Comparison of ENCODE assay signal across 9 cellular contexts in the genomic region with DNA sequence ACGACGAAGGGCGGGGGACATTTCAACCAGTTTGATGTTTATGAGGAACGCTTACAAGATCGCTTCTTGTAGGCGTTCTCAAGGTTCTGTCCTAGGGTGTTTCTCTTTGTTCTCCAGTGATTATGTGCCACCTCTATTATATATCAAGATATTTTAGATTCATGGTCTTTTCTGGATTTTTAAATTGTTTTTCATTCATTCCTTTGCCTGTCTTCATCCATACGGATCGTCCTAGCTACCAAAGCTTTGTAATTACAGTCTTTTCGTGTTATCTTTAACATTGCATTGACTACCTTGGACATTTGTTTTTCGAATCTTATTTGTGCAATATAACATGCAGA. TPM values are rescaled to one million over a fixed set of nuclear protein-coding genes. Genes with fewer than 3 reads are reported as not detected.
DNase-seq lines count a peak whose midpoint lies in the region; ATAC-seq, FAIRE-seq and TF ChIP-seq lines count a peak whose summit lies in the region.
"Had no signal": no experiment of that assay in that cellular context is flagged by ENCODE, and none has a peak within 500 bp of the region (broad histone marks: within the 10 kb centered on the region; RNA-seq: fewer than 3 reads in every experiment).

No MANE protein-coding gene starts in this region.

- TF ChIP-seq POLR2A in A549 (IDR thresholded peaks at IDR 0.05; ENCODE audit: low read length) (no peak), K562 (conservative IDR thresholded peaks at IDR 0.05) (no peak)

- intact Hi-C loops in K562 (cut with micrococcal nuclease) = no loop called here

- ATAC-seq in A549 (peak; percentile 17 to 29; a peak in 4 of 6 replicates), K562 (no peak), HG03354 (IDR thresholded peaks at IDR 0.05; ENCODE audit: poor library complexity, severe bottlenecking, unreplicated experiment) (no peak)

- 0 out of 3 replicates have a peak, but pooled peaks cover 2% of the 10 kb centered on the region for H3K36me3 ChIP-seq in K562 (ENCODE audit: control insufficient read depth, insufficient read depth, low read length)
- H3K36me3 ChIP-seq in muscle layer of colon (ENCODE audit: insufficient read depth, low read length) = no peaks in the 10 kb centered on the region

- H3K4me1 ChIP-seq in A549 (peaks cover 15% of the 10 kb centered on the region), K562 (replicated peaks in 1 of 2; ENCODE audit: control insufficient read depth in 2 of 2, insufficient read depth in 2 of 2, low read length in 2 of 2) (peaks cover 3 to 8% of the 10 kb centered on the region in 2 experiments; a peak in 2 of 5 replicates), muscle layer of colon (ENCODE audit: insufficient read depth, low read length) (peaks cover 7% of the 10 kb centered on the region)

- CTCF ChIA-PET in A549 (lab: Yijun Ruan, JAX) = interaction anchor here (0.6 to 25.5 kb wide), 22 partner anchors 11 to 142 kb away, joined by 3 to 585 read pairs (median 6); partner anchors contain the start of gene DLL3
- CTCF ChIA-PET in K562 (lab: Yijun Ruan, JAX; ENCODE audit: low intra/inter-chr PET ratio) = interaction anchor here (0.8 kb wide), 1 partner anchor 66 kb away, joined by 3 read pairs; no protein-coding TSS in a partner anchor

- no peak for DNase-seq in A549 (ENCODE audit: low read depth in 1 of 2, low spot score in 1 of 2)
- no peak for DNase-seq in HL-60 (ENCODE audit: low read depth in 1 of 2, low spot score in 1 of 2)
- no peak for DNase-seq in K562 (ENCODE audit: extremely low read depth in 1 of 4, low spot score in 3 of 4)
- DNase-seq in NCI-H510A (lab: John Stamatoyannopoulos, UW) = no peak
- no peak for DNase-seq in DMS114 treated with DMSO at 0.1 percent for 48 hours (lab: John Stamatoyannopoulos, UW; ENCODE audit: unreplicated experiment)
- DNase-seq in pons (ENCODE audit: low spot score) = no peak

- POLR2A ChIA-PET in A549 (lab: Yijun Ruan, JAX) (interaction anchor here (0.6 to 2.3 kb wide), 4 partner anchors 10 to 614 kb away, joined by 6 to 15 read pairs (median 10); partner anchors contain the start of genes RPS16 and SUPT5H), K562 (lab: Yijun Ruan, JAX) (interaction anchor here (1.4 kb wide), 1 partner anchor 104 kb away, joined by 4 read pairs; the partner anchor contains the start of gene RPS16)

- no peaks in the 10 kb centered on the region for H4K20me1 ChIP-seq in K562 (replicated peaks; ENCODE audit: control insufficient read depth, insufficient read depth, low read length)

- H3K27me3 ChIP-seq in HL-60 (ENCODE audit: insufficient read depth, poor library complexity, severe bottlenecking) (no peaks in the 10 kb centered on the region), K562 (ENCODE audit: control insufficient read depth in 2 of 2, insufficient read depth in 2 of 2, low read length in 2 of 2) (peaks cover 5 to 7% of the 10 kb centered on the region in 2 experiments; a peak in 2 of 5 replicates), muscle layer of colon (ENCODE audit: control insufficient read depth in 1 of 2, insufficient read depth in 2 of 2, low read length in 2 of 2) (no peaks in the 10 kb centered on the region)

- H3K4me2 ChIP-seq in A549 = peak overlapping the region; percentile 71
- peak overlapping the region; percentile 92 for H3K4me2 ChIP-seq in K562 (ENCODE audit: insufficient read depth, low read length)

- H3K9ac ChIP-seq in K562 (ENCODE audit: insufficient read depth in 1 of 2, low read depth in 2 of 2, low read length in 2 of 2) (no peak overlapping the region), muscle layer of colon (ENCODE audit: low read length) (peak overlapping the region; percentile 11)

- FAIRE-seq in A549 (lab: Jason Lieb, UNC) = no peak
- FAIRE-seq in K562 (lab: Jason Lieb, UNC) = no peak

- H3K9me3 ChIP-seq in A549 (no peaks in the 10 kb centered on the region), K562 (replicated peaks; ENCODE audit: control insufficient read depth, insufficient read depth, low read depth, low read length) (no peaks in the 10 kb centered on the region), muscle layer of colon (ENCODE audit: low read length) (no peaks in the 10 kb centered on the region)

- 12% methylated on average over 10 of the region's 10 CpGs for WGBS in A549 (ENCODE audit: missing lambda C conversion rate)
- WGBS in K562 (ENCODE audit: insufficient coverage, low coverage, missing lambda C conversion rate) = 4% methylated on average over 10 of the region's 10 CpGs

- H3K9me1 ChIP-seq in K562 (ENCODE audit: control insufficient read depth, insufficient read depth, low read length) = no peaks in the 10 kb centered on the region

- TF ChIP-seq CTCF in A549 (IDR thresholded peaks at IDR 0.05) = 0 out of 3 replicates have a peak, but pooled peaks have one; percentile 10
- no peak for TF ChIP-seq CTCF in HL-60 (IDR thresholded peaks at IDR 0.05; ENCODE audit: insufficient read depth, low read length)
- no peak for TF ChIP-seq CTCF in K562 (IDR thresholded peaks at IDR 0.05 in 2 of 3, conservative IDR thresholded peaks at IDR 0.05 in 1 of 3; ENCODE audit: insufficient read depth in 2 of 3, low read depth in 1 of 3, low read length in 3 of 3)

- H2AFZ ChIP-seq in K562 (ENCODE audit: low read depth, low read length) = peak overlapping the region; percentile 98

- H3K4me3 ChIP-seq in A549 (peak overlapping the region; percentile 20; the same call in 2 of the 3 replicates), HL-60 (replicated peaks; ENCODE audit: insufficient read depth, low read length) (peak overlapping the region; percentile 89; the same call in 1 of the 2 replicates), K562 (peak overlapping the region; percentile 88; the same call in 1 of the 2 replicates), muscle layer of colon (ENCODE audit: low read depth in 1 of 2, low read length in 2 of 2) (peak overlapping the region in 1 of 2 donors; percentile 55)

- BruUV-seq in K562 (replicated peaks; lab: Mats Ljungman, UMichigan) = no TSS peak

- no peak overlapping the region for H3K27ac ChIP-seq in A549
- H3K27ac ChIP-seq in HL-60 (replicated peaks) = no peak overlapping the region
- no peak overlapping the region for H3K27ac ChIP-seq in K562 (ENCODE audit: extremely low read depth, low read depth, low read length)
- H3K27ac ChIP-seq in muscle layer of colon (ENCODE audit: low read depth, low read length) = no peak overlapping the region

- TF ChIP-seq EP300 in A549 (IDR thresholded peaks at IDR 0.05) = no peak
- TF ChIP-seq EP300 in K562 (IDR thresholded peaks at IDR 0.05; ENCODE audit: low read length) = no peak

- in situ Hi-C loops in K562 (cut with MboI) = no loop called here

- H3K79me2 ChIP-seq in K562 (ENCODE audit: control insufficient read depth, insufficient read depth, low read length) = peaks cover 17% of the 10 kb centered on the region

- no peak for TF ChIP-seq RAD21 in A549 (conservative IDR thresholded peaks at IDR 0.05 in 1 of 2, IDR thresholded peaks at IDR 0.05 in 1 of 2)
- 0 out of 4 replicates have a peak, but pooled peaks of 1 of the 2 experiments have one; percentile 2 for TF ChIP-seq RAD21 in K562 (CRISPR knock-in tag; conservative IDR thresholded peaks at IDR 0.05 in 1 of 2, IDR thresholded peaks at IDR 0.05 in 1 of 2)

RNA-seq across cellular contexts. Expression of gene EID2, which starts 0.3 kb away (rescaled TPM):
- polyA plus RNA-seq in A549 (2011; rRNA removed) (23.2 and 26.1 TPM in 2 replicates), A549 (2017; fragmentation: RNase III; extraction: RNeasy Plus Mini Kit Qiagen cat#74134 plus additional on column Dnase treatment) (49.2 to 53.0 TPM (median 52.9 TPM) in 3 replicates), K562 (2011; rRNA removed) (7.3 and 12.4 TPM in 2 replicates), K562 (2014; fragmentation: Illumina TruSeq; extraction: Trizol) (8.2 and 9.6 TPM in 2 replicates), K562 (2014; fragmentation: Nextera tagmentation; extraction: Ambion mirVana) (1 to 10 TPM; 2.5 to 2.7 TPM), K562 (2014; rRNA removed) (18.5 and 23.6 TPM in 2 replicates)
- polyA plus RNA-seq in A549 (2012; cell fraction: cytosol; rRNA removed) = 23.9 and 34.5 TPM in 2 replicates
- polyA plus RNA-seq in A549 (2012; cell fraction: nucleus; rRNA removed) = 20.3 and 22.4 TPM in 2 replicates
- polyA minus RNA-seq in A549 (2011; rRNA and poly(A)+ RNA removed) = 5.7 TPM in 2 replicates
- 3.2 and 4.8 TPM in 2 replicates for total RNA-seq in K562 (2011; cell fraction: chromatin; rRNA removed; ENCODE audit: low replicate concordance)
- total RNA-seq in K562 (2011; cell fraction: nucleolus; rRNA removed) = 4.1 and 4.8 TPM in 2 replicates
- 4.2 TPM in 2 replicates for total RNA-seq in K562 (2011; cell fraction: nucleoplasm; rRNA removed)
- total RNA-seq in K562 (2014; rRNA removed) (18.5 and 20.8 TPM in 2 replicates), K562 (2014; rRNA removed; fragmentation: Illumina TruSeq; extraction: Trizol) (10.9 and 11.7 TPM in 2 replicates), K562 (2015; rRNA removed; fragmentation: Illumina TruSeq; extraction: Trizol) (9.9 and 11.3 TPM in 2 replicates), K562 (2021) (13.8 and 14.6 TPM in 2 replicates)
- polyA plus RNA-seq in K562 (2011; cell fraction: cytosol; rRNA removed) = 4.4 and 10.2 TPM in 2 replicates
- polyA plus RNA-seq in K562 (2011; cell fraction: nucleus; rRNA removed) = 4.6 TPM in 2 replicates
- polyA plus RNA-seq in K562 (2012) = 11.3 and 17.7 TPM in 2 replicates
- 3.9 TPM in 2 replicates for polyA minus RNA-seq in K562 (2011; rRNA and poly(A)+ RNA removed)
- polyA minus RNA-seq in K562 (2011; cell fraction: cytosol; rRNA and poly(A)+ RNA removed) = 4.0 and 4.4 TPM in 2 replicates
- 1.3 and 3.2 TPM in 2 replicates for polyA minus RNA-seq in K562 (2011; cell fraction: nucleus; rRNA and poly(A)+ RNA removed)

RNA-seq across cellular contexts. Expression of gene EID2B, which starts 7.7 kb away (rescaled TPM):
- polyA plus RNA-seq in A549 (2011; rRNA removed) = 9.4 and 10.9 TPM in 2 replicates
- 10.0 and 18.0 TPM in 2 replicates for polyA plus RNA-seq in A549 (2012; cell fraction: cytosol; rRNA removed)
- 6.0 and 7.8 TPM in 2 replicates for polyA plus RNA-seq in A549 (2012; cell fraction: nucleus; rRNA removed)
- 9.2 to 10.1 TPM (median 9.3 TPM) in 3 replicates for polyA plus RNA-seq in A549 (2017; fragmentation: RNase III; extraction: RNeasy Plus Mini Kit Qiagen cat#74134 plus additional on column Dnase treatment)
- polyA minus RNA-seq in A549 (2011; rRNA and poly(A)+ RNA removed) = 2.3 and 3.1 TPM in 2 replicates
- 8.1 and 8.9 TPM in 2 replicates for total RNA-seq in K562 (2011; cell fraction: chromatin; rRNA removed; ENCODE audit: low replicate concordance)
- 10.8 and 12.5 TPM in 2 replicates for total RNA-seq in K562 (2011; cell fraction: nucleolus; rRNA removed)
- 11.3 and 14.6 TPM in 2 replicates for total RNA-seq in K562 (2011; cell fraction: nucleoplasm; rRNA removed)
- total RNA-seq in K562 (2014; rRNA removed) = 4.8 and 5.1 TPM in 2 replicates
- 3.9 and 4.8 TPM in 2 replicates for total RNA-seq in K562 (2014; rRNA removed; fragmentation: Illumina TruSeq; extraction: Trizol)
- 2.9 and 3.5 TPM in 2 replicates for total RNA-seq in K562 (2015; rRNA removed; fragmentation: Illumina TruSeq; extraction: Trizol)
- total RNA-seq in K562 (2021) = 3.9 and 4.2 TPM in 2 replicates
- 7.9 and 9.3 TPM in 2 replicates for polyA plus RNA-seq in K562 (2011; rRNA removed)
- polyA plus RNA-seq in K562 (2011; cell fraction: cytosol; rRNA removed) = 5.2 and 12.3 TPM in 2 replicates
- 7.6 and 8.6 TPM in 2 replicates for polyA plus RNA-seq in K562 (2011; cell fraction: nucleus; rRNA removed)
- 5.4 and 9.1 TPM in 2 replicates for polyA plus RNA-seq in K562 (2012)
- 2.0 and 2.8 TPM in 2 replicates for polyA plus RNA-seq in K562 (2014; fragmentation: Illumina TruSeq; extraction: Trizol)
- polyA plus RNA-seq in K562 (2014; fragmentation: Nextera tagmentation; extraction: Ambion mirVana) = 1 to 10 TPM; 4.9 to 5.4 TPM
- polyA plus RNA-seq in K562 (2014; rRNA removed) = 8.8 and 9.8 TPM in 2 replicates
- polyA minus RNA-seq in K562 (2011; rRNA and poly(A)+ RNA removed) = 2.8 and 3.4 TPM in 2 replicates
- polyA minus RNA-seq in K562 (2011; cell fraction: cytosol; rRNA and poly(A)+ RNA removed) = 1.0 and 2.1 TPM in 2 replicates
- polyA minus RNA-seq in K562 (2011; cell fraction: nucleus; rRNA and poly(A)+ RNA removed) = 4.4 and 8.7 TPM in 2 replicates

RNA-seq across cellular contexts. Expression of gene SELENOV, which starts 25.4 kb away (rescaled TPM):
- polyA plus RNA-seq in A549 (2011; rRNA removed) (not detected in 2 replicates), A549 (2017; fragmentation: RNase III; extraction: RNeasy Plus Mini Kit Qiagen cat#74134 plus additional on column Dnase treatment) (not detected in 3 replicates), K562 (2011; rRNA removed) (0.15 TPM in 1 of 2 replicates, not detected in the other), K562 (2014; fragmentation: Illumina TruSeq; extraction: Trizol) (0.08 and 0.09 TPM in 2 replicates), K562 (2014; fragmentation: Nextera tagmentation; extraction: Ambion mirVana) (under 1 TPM; 0.04 to 0.06 TPM), K562 (2014; rRNA removed) (0.05 TPM in 1 of 2 replicates, not detected in the other)
- not detected in 2 replicates for polyA plus RNA-seq in A549 (2012; cell fraction: cytosol; rRNA removed)
- polyA plus RNA-seq in A549 (2012; cell fraction: nucleus; rRNA removed) = 0.06 and 0.10 TPM in 2 replicates
- not detected in 2 replicates for polyA minus RNA-seq in A549 (2011; rRNA and poly(A)+ RNA removed)
- total RNA-seq in K562 (2011; cell fraction: chromatin; rRNA removed; ENCODE audit: low replicate concordance) = 0.25 TPM in 1 of 2 replicates, not detected in the other
- 0.50 TPM in 1 of 2 replicates, not detected in the other for total RNA-seq in K562 (2011; cell fraction: nucleolus; rRNA removed)
- total RNA-seq in K562 (2011; cell fraction: nucleoplasm; rRNA removed) = 0.84 and 0.95 TPM in 2 replicates
- total RNA-seq in K562 (2014; rRNA removed) (not detected in 2 replicates), K562 (2014; rRNA removed; fragmentation: Illumina TruSeq; extraction: Trizol) (not detected in 2 replicates), K562 (2015; rRNA removed; fragmentation: Illumina TruSeq; extraction: Trizol) (not detected in 2 replicates), K562 (2021) (0.09 and 0.20 TPM in 2 replicates)
- 0.03 TPM in 1 of 2 replicates, not detected in the other for polyA plus RNA-seq in K562 (2011; cell fraction: cytosol; rRNA removed)
- polyA plus RNA-seq in K562 (2011; cell fraction: nucleus; rRNA removed) = 0.10 and 0.18 TPM in 2 replicates
- 0.06 and 0.26 TPM in 2 replicates for polyA plus RNA-seq in K562 (2012)
- polyA minus RNA-seq in K562 (2011; rRNA and poly(A)+ RNA removed) = not detected in 2 replicates
- polyA minus RNA-seq in K562 (2011; cell fraction: cytosol; rRNA and poly(A)+ RNA removed) = not detected in 2 replicates
- not detected in 2 replicates for polyA minus RNA-seq in K562 (2011; cell fraction: nucleus; rRNA and poly(A)+ RNA removed)
- total RNA-seq: Right ventricle myocardium inferior had no signal

RNA-seq across cellular contexts. Expression of gene DLL3, which starts 41.6 kb away (rescaled TPM):
- 6.8 and 8.3 TPM in 2 replicates for polyA plus RNA-seq in A549 (2011; rRNA removed)
- polyA plus RNA-seq in A549 (2012; cell fraction: cytosol; rRNA removed) = 14.9 and 18.9 TPM in 2 replicates
- polyA plus RNA-seq in A549 (2012; cell fraction: nucleus; rRNA removed) = 10.6 and 11.5 TPM in 2 replicates
- polyA plus RNA-seq in A549 (2017; fragmentation: RNase III; extraction: RNeasy Plus Mini Kit Qiagen cat#74134 plus additional on column Dnase treatment) = 6.7 TPM in 3 replicates
- polyA minus RNA-seq in A549 (2011; rRNA and poly(A)+ RNA removed) = 3.3 and 3.5 TPM in 2 replicates
- 0.56 and 1.8 TPM in 2 replicates for total RNA-seq in K562 (2011; cell fraction: chromatin; rRNA removed; ENCODE audit: low replicate concordance)
- total RNA-seq in K562 (2011; cell fraction: nucleolus; rRNA removed) = 2.0 and 2.5 TPM in 2 replicates
- total RNA-seq in K562 (2011; cell fraction: nucleoplasm; rRNA removed) = 2.1 TPM in 2 replicates
- 5.4 and 5.5 TPM in 2 replicates for total RNA-seq in K562 (2014; rRNA removed)
- total RNA-seq in K562 (2014; rRNA removed; fragmentation: Illumina TruSeq; extraction: Trizol) = 1.1 TPM in 2 replicates
- 0.80 and 1.1 TPM in 2 replicates for total RNA-seq in K562 (2015; rRNA removed; fragmentation: Illumina TruSeq; extraction: Trizol)
- 2.5 and 3.4 TPM in 2 replicates for total RNA-seq in K562 (2021)
- 2.1 and 2.5 TPM in 2 replicates for polyA plus RNA-seq in K562 (2011; rRNA removed)
- polyA plus RNA-seq in K562 (2011; cell fraction: cytosol; rRNA removed) = 3.2 and 6.3 TPM in 2 replicates
- 2.0 TPM in 2 replicates for polyA plus RNA-seq in K562 (2011; cell fraction: nucleus; rRNA removed)
- 1.3 and 2.0 TPM in 2 replicates for polyA plus RNA-seq in K562 (2012)
- 0.53 and 0.92 TPM in 2 replicates for polyA plus RNA-seq in K562 (2014; fragmentation: Illumina TruSeq; extraction: Trizol)
- polyA plus RNA-seq in K562 (2014; fragmentation: Nextera tagmentation; extraction: Ambion mirVana) = 1 to 10 TPM in 1 of 2 experiments, under 1 TPM in 1; 0.92 to 1.2 TPM
- 5.2 and 6.3 TPM in 2 replicates for polyA plus RNA-seq in K562 (2014; rRNA removed)
- polyA minus RNA-seq in K562 (2011; rRNA and poly(A)+ RNA removed) = 0.39 and 0.63 TPM in 2 replicates
- polyA minus RNA-seq in K562 (2011; cell fraction: cytosol; rRNA and poly(A)+ RNA removed) = 0.86 and 1.1 TPM in 2 replicates
- polyA minus RNA-seq in K562 (2011; cell fraction: nucleus; rRNA and poly(A)+ RNA removed) = 0.94 and 1.4 TPM in 2 replicates
- total RNA-seq: Right ventricle myocardium inferior had no signal

RNA-seq across cellular contexts. Expression of gene TIMM50, which starts 59.7 kb away (rescaled TPM):
- polyA plus RNA-seq in A549 (2011; rRNA removed) (234 and 246 TPM in 2 replicates), A549 (2017; fragmentation: RNase III; extraction: RNeasy Plus Mini Kit Qiagen cat#74134 plus additional on column Dnase treatment) (196 to 206 TPM (median 204 TPM) in 3 replicates), K562 (2011; rRNA removed) (166 and 170 TPM in 2 replicates), K562 (2014; fragmentation: Illumina TruSeq; extraction: Trizol) (157 and 181 TPM in 2 replicates), K562 (2014; fragmentation: Nextera tagmentation; extraction: Ambion mirVana) (10 to 100 TPM; 28.3 to 55.4 TPM), K562 (2014; rRNA removed) (221 and 228 TPM in 2 replicates)
- polyA plus RNA-seq in A549 (2012; cell fraction: cytosol; rRNA removed) = 370 and 374 TPM in 2 replicates
- polyA plus RNA-seq in A549 (2012; cell fraction: nucleus; rRNA removed) = 384 and 439 TPM in 2 replicates
- polyA minus RNA-seq in A549 (2011; rRNA and poly(A)+ RNA removed) = 284 and 290 TPM in 2 replicates
- total RNA-seq in K562 (2011; cell fraction: chromatin; rRNA removed; ENCODE audit: low replicate concordance) = 133 and 241 TPM in 2 replicates
- total RNA-seq in K562 (2011; cell fraction: nucleolus; rRNA removed) = 181 and 193 TPM in 2 replicates
- total RNA-seq in K562 (2011; cell fraction: nucleoplasm; rRNA removed) = 161 and 168 TPM in 2 replicates
- total RNA-seq in K562 (2014; rRNA removed) (221 and 239 TPM in 2 replicates), K562 (2014; rRNA removed; fragmentation: Illumina TruSeq; extraction: Trizol) (81.4 and 94.9 TPM in 2 replicates), K562 (2015; rRNA removed; fragmentation: Illumina TruSeq; extraction: Trizol) (145 and 148 TPM in 2 replicates), K562 (2021) (214 and 221 TPM in 2 replicates)
- polyA plus RNA-seq in K562 (2011; cell fraction: cytosol; rRNA removed) = 245 and 333 TPM in 2 replicates
- polyA plus RNA-seq in K562 (2011; cell fraction: nucleus; rRNA removed) = 158 and 195 TPM in 2 replicates
- 135 and 190 TPM in 2 replicates for polyA plus RNA-seq in K562 (2012)
- polyA minus RNA-seq in K562 (2011; rRNA and poly(A)+ RNA removed) = 114 and 139 TPM in 2 replicates
- polyA minus RNA-seq in K562 (2011; cell fraction: cytosol; rRNA and poly(A)+ RNA removed) = 106 and 111 TPM in 2 replicates
- 45.2 and 70.6 TPM in 2 replicates for polyA minus RNA-seq in K562 (2011; cell fraction: nucleus; rRNA and poly(A)+ RNA removed)

Comparison
In these comparisons a context has a peak if more than half of its experiments do, and no peak if none do; other contexts are left out.
1. ATAC-seq: peak in A549 (2 of 2); none in K562 (single experiment) and HG03354 (single experiment).
2. Of the 35 proteins assayed by ChIP-seq in both K562 and A549: peak only in K562: none; only in A549: CTCF; in both: none; in neither: 32; mixed calls (peak in some experiments, not most) for 2.